Comparison of ENCODE assay signal across 14 cellular contexts in the genomic region with DNA sequence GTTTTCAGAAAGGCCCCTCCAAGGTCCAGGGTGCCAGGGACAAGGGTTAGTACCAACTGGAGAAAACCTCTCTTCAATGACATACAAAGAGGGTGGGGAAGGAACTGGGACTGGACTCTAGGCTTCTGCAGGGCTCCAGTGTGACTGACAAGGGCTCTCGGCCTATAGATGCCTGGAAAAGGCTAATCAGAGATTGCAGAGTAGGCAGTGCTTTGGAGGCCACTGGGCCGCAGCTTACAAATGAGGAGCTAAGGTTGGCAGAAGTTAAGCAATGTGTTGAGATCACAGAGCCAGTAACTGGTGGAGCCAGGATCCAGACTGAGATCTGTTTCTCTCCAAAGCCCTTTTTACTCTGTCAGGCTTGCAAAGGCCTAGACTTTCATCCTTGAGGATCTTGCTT. TPM values are rescaled to one million over a fixed set of nuclear protein-coding genes. Genes with fewer than 3 reads are reported as not detected.
DNase-seq lines count a peak whose midpoint lies in the region; ATAC-seq, FAIRE-seq and TF ChIP-seq lines count a peak whose summit lies in the region.
"Had no signal": no experiment of that assay in that cellular context is flagged by ENCODE, and none has a peak within 500 bp of the region (broad histone marks: within the 10 kb centered on the region; RNA-seq: fewer than 3 reads in every experiment).

No MANE protein-coding gene starts in this region.

- no peak overlapping the region for H2BK120ac ChIP-seq in H9 (ENCODE audit: low read depth, low read length, poor library complexity, severe bottlenecking)

- no peak overlapping the region for H3K23ac ChIP-seq in H9 (ENCODE audit: insufficient read length, low read depth, low read length)

- WGBS in H9 (ENCODE audit: extremely low coverage, insufficient read length, low lambda C conversion rate), result no CpG with 5 or more reads among the region's 2 CpGs
- 35 to 71% (median 48%) methylated on average over 2 of the region's 2 CpGs for WGBS in heart left ventricle, 4 donors

- TF ChIP-seq POLR2A in heart left ventricle (IDR thresholded peaks at IDR 0.05), result no peak

- H3K4me1 ChIP-seq in H9 (ENCODE audit: insufficient read depth, low read length), result peaks cover 39% of the 10 kb centered on the region
- peaks cover 5 to 71% (median 44%) of the 10 kb centered on the region in 12 donors for H3K4me1 ChIP-seq in heart left ventricle

- no peak overlapping the region for H2AFZ ChIP-seq in H9 (ENCODE audit: low read length)

- no peak for FAIRE-seq in RCC 7860 (lab: Jason Lieb, UNC)
- FAIRE-seq: endothelial cell of umbilical vein, keratinocyte had no signal

- H3K79me1 ChIP-seq in H9 (ENCODE audit: insufficient read depth, low read depth, low read length, poor library complexity, severe bottlenecking), result no peaks in the 10 kb centered on the region

- H4K91ac ChIP-seq in H9 (ENCODE audit: insufficient read length, low read depth, low read length), result no peak overlapping the region

- peak overlapping the region; percentile 6 for H2BK5ac ChIP-seq in H9 (ENCODE audit: insufficient read length, low read length)

- H3K23me2 ChIP-seq in H9 (ENCODE audit: insufficient read length, low read depth, low read length, poor library complexity, severe bottlenecking), result no peaks in the 10 kb centered on the region

- H4K20me1 ChIP-seq in H9 (ENCODE audit: control insufficient read depth, insufficient read depth, insufficient read length), result no peaks in the 10 kb centered on the region

- ATAC-seq in heart left ventricle (peak; percentile 72 to 81 (median 74)), HG02623 (IDR thresholded peaks at IDR 0.05; ENCODE audit: unreplicated experiment) (no peak), left lobe of liver (no peak)
- ATAC-seq: activated CD8-positive, alpha-beta T cell treated with anti-CD3 and anti-CD28 coated beads for 36 hours; activated naive CD4-positive, alpha-beta T cell treated with anti-CD3 and anti-CD28 coated beads, Interleukin-2, amount 50 U/mL, for 72 hours had no signal

- no peak overlapping the region for H4K8ac ChIP-seq in H9 (replicated peaks; ENCODE audit: insufficient read length, low read depth, low read length)

- H3K36me3 Mint-ChIP-seq in H9 (ENCODE audit: insufficient read depth in 1 of 3, low read depth in 3 of 3), result no peaks in the 10 kb centered on the region; a peak in 1 of 7 replicates
- H3K36me3 Mint-ChIP-seq in osteocyte (ENCODE audit: unreplicated experiment), result no peaks in the 10 kb centered on the region
- H3K36me3 Mint-ChIP-seq: activated naive CD4-positive, alpha-beta T cell treated with anti-CD3 and anti-CD28 coated beads, Interleukin-2, amount 50 U/mL, for 72 hours had no signal

- no peak for TF ChIP-seq CTCF in H9 (conservative IDR thresholded peaks at IDR 0.05)
- no peak for TF ChIP-seq CTCF in heart left ventricle (IDR thresholded peaks at IDR 0.05)
- no peak for TF ChIP-seq CTCF in osteocyte (IDR thresholded peaks at IDR 0.05)

- H3K4me3 ChIP-seq in heart left ventricle, result no peak overlapping the region

- peaks cover 86 to 96% of the 10 kb centered on the region in 2 experiments for H3K4me1 Mint-ChIP-seq in H9
- H3K4me1 Mint-ChIP-seq in osteocyte (ENCODE audit: unreplicated experiment), result peaks cover 41% of the 10 kb centered on the region

- no peak overlapping the region for H2BK12ac ChIP-seq in H9 (ENCODE audit: insufficient read length, low read depth, low read length)

- no peak overlapping the region for H2BK20ac ChIP-seq in H9 (ENCODE audit: low read depth, low read length, poor library complexity, severe bottlenecking)

- H3K4me3 Mint-ChIP-seq in H9 (peak overlapping the region; percentile 45 to 74; a peak in 3 of 5 replicates), osteocyte (ENCODE audit: unreplicated experiment) (no peak overlapping the region)
- H3K4me3 Mint-ChIP-seq: activated CD8-positive, alpha-beta T cell treated with anti-CD3 and anti-CD28 coated beads for 36 hours had no signal

- no peak for DNase-seq in H9
- DNase-seq in SKM-1 (lab: John Stamatoyannopoulos, UW; ENCODE audit: unreplicated experiment), result peak; percentile 71
- DNase-seq in heart left ventricle, result peak in 2 of 5 donors; percentile 65 to 66
- DNase-seq in osteocyte (ENCODE audit: extremely low spot score, unreplicated experiment), result no peak
- DNase-seq in amygdala (lab: John Stamatoyannopoulos, UW), result no peak
- DNase-seq in RCC 7860 (ENCODE audit: low spot score), result no peak
- DNase-seq in left lobe of liver (ENCODE audit: low spot score), result no peak
- DNase-seq: activated CD8-positive, alpha-beta T cell treated with anti-CD3 and anti-CD28 coated beads for 36 hours; NCI-H446 treated with DMSO at 0.1 percent for 48 hours; SW 1271 had no signal

- H3K27me3 Mint-ChIP-seq in H9 (ENCODE audit: low read depth) (peaks cover 9% of the 10 kb centered on the region), osteocyte (ENCODE audit: unreplicated experiment) (peaks cover 9% of the 10 kb centered on the region)
- H3K27me3 Mint-ChIP-seq: activated CD8-positive, alpha-beta T cell treated with anti-CD3 and anti-CD28 coated beads for 36 hours had no signal

- no peaks in the 10 kb centered on the region for H3K9me3 Mint-ChIP-seq in H9
- no peaks in the 10 kb centered on the region for H3K9me3 Mint-ChIP-seq in osteocyte (ENCODE audit: unreplicated experiment)
- H3K9me3 Mint-ChIP-seq: activated CD8-positive, alpha-beta T cell treated with anti-CD3 and anti-CD28 coated beads for 36 hours; activated naive CD4-positive, alpha-beta T cell treated with anti-CD3 and anti-CD28 coated beads, Interleukin-2, amount 50 U/mL, for 72 hours had no signal

- H3K79me2 ChIP-seq in H9 (ENCODE audit: insufficient read depth, low read length), result no peaks in the 10 kb centered on the region

- no peak overlapping the region for H3K9ac ChIP-seq in H9 (ENCODE audit: extremely low read depth, insufficient read length, low read length)

- no peak overlapping the region for H3T11ph ChIP-seq in H9 (ENCODE audit: low read length)

- H3K27ac Mint-ChIP-seq in H9, result peak overlapping the region; percentile 90 to 98 (median 98)
- peak overlapping the region; percentile 66 for H3K27ac Mint-ChIP-seq in osteocyte (ENCODE audit: unreplicated experiment)
- H3K27ac Mint-ChIP-seq: activated CD8-positive, alpha-beta T cell treated with anti-CD3 and anti-CD28 coated beads for 36 hours had no signal

- H3K36me3 ChIP-seq in heart left ventricle, result no peaks in the 10 kb centered on the region

- peak overlapping the region; percentile 17 for H3K4me2 ChIP-seq in H9 (ENCODE audit: insufficient read depth, insufficient read length, low read length)

- H3K4ac ChIP-seq in H9 (ENCODE audit: low read depth, low read length), result no peak overlapping the region

- intact Hi-C loops in heart left ventricle (cut with DNase I), result no loop called here

- no peak overlapping the region for H2AK5ac ChIP-seq in H9 (ENCODE audit: insufficient read length, low read length)

- H3K27ac ChIP-seq in H9 (ENCODE audit: insufficient read length, low read depth, low read length), result peak overlapping the region; percentile 53
- peak overlapping the region; percentile 73 to 95 (median 90) for H3K27ac ChIP-seq in heart left ventricle

- H2BK15ac ChIP-seq in H9 (ENCODE audit: low read depth, low read length), result no peak overlapping the region

- H3K27me3 ChIP-seq in H9 (ENCODE audit: insufficient read depth, low read length), result no peaks in the 10 kb centered on the region
- H3K27me3 ChIP-seq in heart left ventricle, result no peaks in the 10 kb centered on the region

- H3K56ac ChIP-seq in H9 (ENCODE audit: insufficient read length, low read depth, low read length), result no peak overlapping the region

- H3K9me3 ChIP-seq in H9 (ENCODE audit: control insufficient read depth, low read depth, low read length) (no peaks in the 10 kb centered on the region), heart left ventricle (no peaks in the 10 kb centered on the region)

- H4K5ac ChIP-seq in H9 (ENCODE audit: insufficient read length, low read depth, low read length), result no peak overlapping the region

- H3K14ac ChIP-seq in H9 (ENCODE audit: insufficient read depth, low read length), result no peak overlapping the region

- no peak overlapping the region for H3K18ac ChIP-seq in H9 (ENCODE audit: insufficient read length, low read depth, low read length)

RNA-seq across cellular contexts. Expression of a gene that starts 7.4 kb away (rescaled TPM):
- 68.8 and 68.9 TPM in 2 replicates for total RNA-seq in H9 (2021)
- 100 to 1,000 TPM in 1 of 9 donors, 10 to 100 TPM in 8; 57.9 to 114 (median 62.5) TPM for total RNA-seq in heart left ventricle
- 10 to 100 TPM; 41.7 to 59.5 TPM for polyA plus RNA-seq in heart left ventricle
- total RNA-seq in osteocyte, result 48.6 and 49.9 TPM in 2 replicates
- 13.0 TPM for total RNA-seq in left lobe of liver

RNA-seq across cellular contexts. Expression of a gene that starts 41.7 kb away (rescaled TPM):
- total RNA-seq in H9 (2021) (392 and 407 TPM in 2 replicates), heart left ventricle (10 to 100 TPM in 3 of 9 donors, 1 to 10 TPM in 6; 1.9 to 26.5 (median 7.9) TPM), osteocyte (163 and 171 TPM in 2 replicates), left lobe of liver (2.0 TPM)
- polyA plus RNA-seq in heart left ventricle, result 1 to 10 TPM; 2.3 to 4.8 TPM

RNA-seq across cellular contexts. Expression of a gene that starts 51.8 kb away (rescaled TPM):
- total RNA-seq in H9 (2021) (1.0 and 1.1 TPM in 2 replicates), heart left ventricle (under 1 TPM in 3 of 9 donors, not detected in 6; 0.15 to 0.27 (median 0.20) TPM), osteocyte (0.21 TPM in 1 of 2 replicates, not detected in the other), left lobe of liver (not detected)
- under 1 TPM in 1 of 2 donors, not detected in 1; 0.08 TPM for polyA plus RNA-seq in heart left ventricle
- total RNA-seq: activated CD8-positive, alpha-beta T cell treated with anti-CD3 and anti-CD28 coated beads for 36 hours had no signal
- polyA plus RNA-seq: keratinocyte had no signal

Comparison
In these comparisons a context has a peak if more than half of its experiments do, and no peak if none do; other contexts are left out.
1. ATAC-seq: peak in heart left ventricle (4 of 4); none in HG02623 (single experiment) and left lobe of liver (single experiment).